ENCODE assay signal across 22 cellular contexts in genomic region chr16:19666451-19666850, GRCh38. TPM values are rescaled to one million over a fixed set of nuclear protein-coding genes. Genes with fewer than 3 reads are reported as not detected.
DNase-seq lines count a peak whose midpoint lies in the region; ATAC-seq, FAIRE-seq and TF ChIP-seq lines count a peak whose summit lies in the region.
"Had no signal": no experiment of that assay in that cellular context is flagged by ENCODE, and none has a peak within 500 bp of the region (broad histone marks: within the 10 kb centered on the region; RNA-seq: fewer than 3 reads in every experiment).

No MANE protein-coding gene starts in this region.

- DNase-seq in NCI-H2227 treated with DMSO at 0.1 percent for 48 hours (lab: John Stamatoyannopoulos, UW) (peak; percentile 56), chondrocyte (ENCODE audit: low spot score) (no peak), hippocampal formation (lab: John Stamatoyannopoulos, UW) (peak; percentile 63 to 93), gastrocnemius medialis (no peak), body of pancreas (no peak), small intestine (no peak)
- DNase-seq in stimulated activated naive CD4-positive, alpha-beta T cell treated with Interleukin-2 at 50 U/mL for 16 hours (lab: John Stamatoyannopoulos, UW): no peak
- DNase-seq: activated CD4-positive, alpha-beta T cell treated with anti-CD3 and anti-CD28 coated beads, Interleukin-2, amount 10 ng/mL, durations not matched to agents 24 days and 14 days; CD8-positive, alpha-beta T cell; effector memory CD8-positive, alpha-beta T cell; kidney; mesenchymal stem cell; NCI-H1436; NCI-H2171; NCI-H82; SW 1271 had no signal

- H3K36me3 ChIP-seq in gastrocnemius medialis: peaks cover 0 to 31% of the 10 kb centered on the region in 2 donors
- peaks cover 0 to 7% of the 10 kb centered on the region in 2 donors for H3K36me3 ChIP-seq in body of pancreas (replicated peaks in 1 of 2; ENCODE audit: insufficient read depth in 1 of 2, low read depth in 2 of 2)
- H3K36me3 ChIP-seq in small intestine (ENCODE audit: control insufficient read depth in 2 of 2, insufficient read depth in 2 of 2, low read length in 2 of 2): peaks cover 2 to 6% of the 10 kb centered on the region in 2 donors

- in situ Hi-C loops in gastrocnemius medialis (cut with MboI; ENCODE audit: low sequenced_read_pairs in 4 of 4): no loop called here

- H3K27me3 Mint-ChIP-seq in chondrocyte (ENCODE audit: low read depth): no peaks in the 10 kb centered on the region
- H3K27me3 Mint-ChIP-seq: activated CD4-positive, alpha-beta T cell treated with anti-CD3 and anti-CD28 coated beads, Interleukin-2, amount 10 ng/mL, durations not matched to agents 24 days and 14 days; effector memory CD8-positive, alpha-beta T cell; natural killer cell treated with Interleukin-12 subunit alpha and Interleukin-12 subunit beta and Interleukin-15 and Interleukin-18, amount 100 ng/mL, for 72 hours had no signal

- H3K4me1 Mint-ChIP-seq in chondrocyte (ENCODE audit: low read depth): peaks cover 9% of the 10 kb centered on the region
- H3K4me1 Mint-ChIP-seq: activated CD4-positive, alpha-beta T cell treated with anti-CD3 and anti-CD28 coated beads, Interleukin-2, amount 10 ng/mL, durations not matched to agents 24 days and 14 days; stimulated activated effector memory CD8-positive, alpha-beta T cell treated with anti-CD3 and anti-CD28 coated beads, Interleukin-12 subunit alpha, Interleukin-12 subunit beta, amount 100 ng/mL, for 72 hours had no signal

- H3K27ac ChIP-seq in gastrocnemius medialis (peak overlapping the region in 3 of 4 donors; percentile 28 to 58 (median 41)), body of pancreas (no peak overlapping the region), small intestine (ENCODE audit: low read depth in 1 of 2, low read length in 1 of 2) (no peak overlapping the region)
- H3K27ac ChIP-seq: hepatocyte, HL-60 had no signal

- H3K4me1 ChIP-seq in gastrocnemius medialis: peaks cover 14 to 16% of the 10 kb centered on the region in 2 donors
- H3K4me1 ChIP-seq in body of pancreas: no peaks in the 10 kb centered on the region
- H3K4me1 ChIP-seq in small intestine (ENCODE audit: control insufficient read depth in 2 of 2, insufficient read depth in 1 of 2, low read depth in 1 of 2, low read length in 1 of 2): no peaks in the 10 kb centered on the region

- H3K9me3 Mint-ChIP-seq in chondrocyte (ENCODE audit: low read depth): peaks cover 4% of the 10 kb centered on the region

- FAIRE-seq in small intestine (lab: Jason Lieb, UNC): no peak
- FAIRE-seq: kidney had no signal

- WGBS in body of pancreas, 2 donors: 67 to 72% methylated on average over 3 of the region's 3 CpGs
- 57 to 65% (median 61%) methylated on average over 3 of the region's 3 CpGs for WGBS in small intestine, 3 donors

- H3K9me3 ChIP-seq in gastrocnemius medialis (no peaks in the 10 kb centered on the region), body of pancreas (no peaks in the 10 kb centered on the region), small intestine (ENCODE audit: control insufficient read depth, low read depth) (no peaks in the 10 kb centered on the region)

- intact Hi-C loops in gastrocnemius medialis (cut with DNase I; ENCODE audit: low total_unique reads) (no loop called here), body of pancreas (cut with DNase I) (no loop called here)

- TF ChIP-seq CTCF in chondrocyte (IDR thresholded peaks at IDR 0.05): no peak
- no peak for TF ChIP-seq CTCF in gastrocnemius medialis (IDR thresholded peaks at IDR 0.05 in 4 of 5, conservative IDR thresholded peaks at IDR 0.05 in 1 of 5)
- no peak for TF ChIP-seq CTCF in body of pancreas (IDR thresholded peaks at IDR 0.05)

- H3K27me3 ChIP-seq in gastrocnemius medialis: no peaks in the 10 kb centered on the region
- no peaks in the 10 kb centered on the region for H3K27me3 ChIP-seq in body of pancreas
- H3K27me3 ChIP-seq in small intestine (ENCODE audit: control insufficient read depth in 2 of 2, insufficient read depth in 2 of 2, low read length in 2 of 2): no peaks in the 10 kb centered on the region
- H3K27me3 ChIP-seq: hepatocyte, tibial nerve had no signal

- H3K4me3 Mint-ChIP-seq in chondrocyte (ENCODE audit: unreplicated experiment): no peak overlapping the region
- H3K4me3 Mint-ChIP-seq: activated CD4-positive, alpha-beta T cell treated with anti-CD3 and anti-CD28 coated beads, Interleukin-2, amount 10 ng/mL, durations not matched to agents 24 days and 14 days; CD8-positive, alpha-beta T cell; effector memory CD8-positive, alpha-beta T cell; natural killer cell treated with Interleukin-12 subunit alpha and Interleukin-12 subunit beta and Interleukin-15 and Interleukin-18, amount 100 ng/mL, for 72 hours; stimulated activated effector memory CD8-positive, alpha-beta T cell treated with anti-CD3 and anti-CD28 coated beads, Interleukin-12 subunit alpha, Interleukin-12 subunit beta, amount 100 ng/mL, for 72 hours had no signal

- ATAC-seq in gastrocnemius medialis: peak in 1 of 2 donors; percentile 47
- no peak for ATAC-seq in body of pancreas
- ATAC-seq in SK-N-SH treated with all-trans-retinoic acid at 6 μM for 48 hours: no peak
- ATAC-seq: CD8-positive, alpha-beta T cell; effector memory CD8-positive, alpha-beta T cell; natural killer cell treated with Interleukin-12 subunit alpha and Interleukin-12 subunit beta and Interleukin-15 and Interleukin-18, amount 100 ng/mL, for 72 hours; stimulated activated effector memory CD8-positive, alpha-beta T cell treated with anti-CD3 and anti-CD28 coated beads, Interleukin-12 subunit alpha, Interleukin-12 subunit beta, amount 100 ng/mL, for 72 hours had no signal

- H3K27ac Mint-ChIP-seq in chondrocyte (ENCODE audit: unreplicated experiment): peak overlapping the region; percentile 32
- H3K27ac Mint-ChIP-seq: activated CD4-positive, alpha-beta T cell treated with anti-CD3 and anti-CD28 coated beads, Interleukin-2, amount 10 ng/mL, durations not matched to agents 24 days and 14 days; CD8-positive, alpha-beta T cell; natural killer cell treated with Interleukin-12 subunit alpha and Interleukin-12 subunit beta and Interleukin-15 and Interleukin-18, amount 100 ng/mL, for 72 hours; stimulated activated effector memory CD8-positive, alpha-beta T cell treated with anti-CD3 and anti-CD28 coated beads, Interleukin-12 subunit alpha, Interleukin-12 subunit beta, amount 100 ng/mL, for 72 hours had no signal

- TF ChIP-seq POLR2A in gastrocnemius medialis (IDR thresholded peaks at IDR 0.05) (no peak), body of pancreas (IDR thresholded peaks at IDR 0.05) (no peak)

- H3K36me3 Mint-ChIP-seq in chondrocyte (ENCODE audit: low read depth): peaks cover 35% of the 10 kb centered on the region

- H3K4me3 ChIP-seq in gastrocnemius medialis: no peak overlapping the region
- H3K4me3 ChIP-seq in body of pancreas: no peak overlapping the region
- no peak overlapping the region for H3K4me3 ChIP-seq in small intestine (ENCODE audit: low read depth in 1 of 2, low read length in 2 of 2)
- H3K4me3 ChIP-seq: hepatocyte, tibial nerve had no signal

TF ChIP-seq in SK-N-SH treated with all-trans-retinoic acid at 6 μM for 48 hours, 23 proteins besides CTCF, POLR2A, EP300 and RAD21 (continues in another document):
- TF ChIP-seq TOX (CRISPR knock-in tag; IDR thresholded peaks at IDR 0.05; ENCODE audit: borderline replicate concordance): no peak
- TF ChIP-seq ZNF565 (CRISPR knock-in tag; conservative IDR thresholded peaks at IDR 0.05; ENCODE audit: low read depth): no peak
- no peak for TF ChIP-seq CSDC2 (CRISPR knock-in tag; IDR thresholded peaks at IDR 0.05)
- TF ChIP-seq TSHZ2 (CRISPR knock-in tag; IDR thresholded peaks at IDR 0.05): no peak
- no peak for TF ChIP-seq RARB (CRISPR knock-in tag; IDR thresholded peaks at IDR 0.05)

RNA-seq across cellular contexts. Expression of gene KNOP1, which starts 51.6 kb away (rescaled TPM):
- total RNA-seq in chondrocyte (20.0 to 24.7 TPM (median 20.4 TPM) in 3 replicates), gastrocnemius medialis (1 to 10 TPM; 4.1 to 9.2 (median 5.5) TPM), body of pancreas (10 to 100 TPM in 1 of 2 donors, 1 to 10 TPM in 1; 8.6 to 12.2 TPM)
- polyA plus RNA-seq in small intestine: 10 to 100 TPM in 1 of 3 donors, 1 to 10 TPM in 2; 9.6 to 18.4 (median 9.7) TPM

RNA-seq across cellular contexts. Expression of gene IQCK, which starts 51.6 kb away (rescaled TPM):
- total RNA-seq in chondrocyte (2.6 to 8.9 TPM (median 3.8 TPM) in 3 replicates), gastrocnemius medialis (10 to 100 TPM in 2 of 4 donors, 1 to 10 TPM in 2; 8.3 to 17.3 (median 9.4) TPM), body of pancreas (10 to 100 TPM; 10.9 to 52.7 TPM)
- polyA plus RNA-seq in small intestine: 1 to 10 TPM; 1.1 to 7.1 (median 3.0) TPM

Comparison
In these comparisons a context has a peak if more than half of its experiments do, and no peak if none do; other contexts are left out.
1. DNase-seq: peak in NCI-H2227 treated with DMSO at 0.1 percent for 48 hours (single experiment) and hippocampal formation (2 of 2); none in chondrocyte (single experiment), gastrocnemius medialis (0 of 2), stimulated activated naive CD4-positive, alpha-beta T cell treated with Interleukin-2 at 50 U/mL for 16 hours (single experiment), body of pancreas (0 of 4) and small intestine (single experiment).
2. H3K27ac ChIP-seq: peak in gastrocnemius medialis (3 of 4); none in body of pancreas (0 of 4) and small intestine (0 of 2).